30 cellular contexts compared by ENCODE assay signal in the genomic region with DNA sequence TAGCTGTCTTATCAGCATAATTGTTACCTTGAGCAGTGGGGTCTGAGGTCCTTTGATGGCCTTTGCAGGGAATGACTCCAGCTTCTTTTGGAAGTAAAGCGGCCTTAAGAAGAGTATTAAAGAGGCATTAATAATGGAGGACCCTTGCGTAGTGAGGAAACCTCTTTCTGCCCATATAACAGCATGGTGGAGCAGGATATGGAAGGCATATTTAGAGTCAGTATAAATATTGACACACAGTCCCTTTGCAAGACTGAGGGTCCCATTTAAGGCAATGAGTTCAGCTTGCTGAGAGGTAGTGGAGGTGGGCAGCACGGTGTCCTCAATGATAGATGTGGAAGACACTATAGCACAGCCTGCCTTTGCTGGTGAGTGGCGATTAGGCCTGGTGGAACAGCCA. TPM values are rescaled to one million over a fixed set of nuclear protein-coding genes. Genes with fewer than 3 reads are reported as not detected.
DNase-seq lines count a peak whose midpoint lies in the region; ATAC-seq, FAIRE-seq and TF ChIP-seq lines count a peak whose summit lies in the region.
"Had no signal": no experiment of that assay in that cellular context is flagged by ENCODE, and none has a peak within 500 bp of the region (broad histone marks: within the 10 kb centered on the region; RNA-seq: fewer than 3 reads in every experiment).

No MANE protein-coding gene starts in this region.

- intact Hi-C loops in natural killer cell (cut with micrococcal nuclease) = no loop called here
- intact Hi-C loops in K562 (cut with micrococcal nuclease) = no loop called here
- intact Hi-C loops in posterior vena cava (cut with DNase I) = no loop called here
- intact Hi-C loops in ascending aorta (cut with DNase I) = no loop called here

- CTCF ChIA-PET in K562 (lab: Yijun Ruan, JAX; ENCODE audit: low intra/inter-chr PET ratio) = no interaction called here

- TF ChIP-seq RAD21 in K562 (CRISPR knock-in tag; conservative IDR thresholded peaks at IDR 0.05 in 1 of 2, IDR thresholded peaks at IDR 0.05 in 1 of 2) = no peak

- H3K27ac Mint-ChIP-seq in natural killer cell treated with Interleukin-12 subunit alpha and Interleukin-12 subunit beta and Interleukin-15 and Interleukin-18, amount 100 ng/mL, for 72 hours = no peak overlapping the region
- H3K27ac Mint-ChIP-seq in natural killer cell = no peak overlapping the region
- H3K27ac Mint-ChIP-seq: CD14-positive monocyte; CD4-positive, CD25-positive, alpha-beta regulatory T cell had no signal

- WGBS in K562 (ENCODE audit: insufficient coverage, low coverage, missing lambda C conversion rate) = 5% methylated on average over 4 of the region's 4 CpGs

- no peak overlapping the region for H3K4me2 ChIP-seq in K562 (ENCODE audit: insufficient read depth, low read length)
- H3K4me2 ChIP-seq: BLaER1 had no signal

- ATAC-seq in natural killer cell treated with Interleukin-12 subunit alpha and Interleukin-12 subunit beta and Interleukin-15 and Interleukin-18, amount 100 ng/mL, for 72 hours = no peak
- no peak for ATAC-seq in natural killer cell
- ATAC-seq in K562 = no peak
- ATAC-seq: GM12878 had no signal

- no peak overlapping the region for H3K27ac ChIP-seq in K562 (ENCODE audit: extremely low read depth, low read depth, low read length)
- no peak overlapping the region for H3K27ac ChIP-seq in ascending aorta
- H3K27ac ChIP-seq: BLaER1 had no signal

- no TSS peak for BruUV-seq in K562 (replicated peaks; lab: Mats Ljungman, UMichigan)

- FAIRE-seq in K562 (lab: Jason Lieb, UNC) = no peak
- peak; percentile 42 for FAIRE-seq in urothelium cell line (lab: Jason Lieb, UNC)
- FAIRE-seq: A204.1, GM12878, GM12892, GM18507 had no signal

- in situ Hi-C loops in K562 (cut with MboI) = no loop called here

- no peaks in the 10 kb centered on the region for H3K9me1 ChIP-seq in K562 (ENCODE audit: control insufficient read depth, insufficient read depth, low read length)

- H2AFZ ChIP-seq in K562 (ENCODE audit: low read depth, low read length) = no peak overlapping the region

- H3K9me3 ChIP-seq in K562 (replicated peaks; ENCODE audit: control insufficient read depth, insufficient read depth, low read depth, low read length) = peaks cover 2% of the 10 kb centered on the region; the same call in 1 of the 2 replicates
- H3K9me3 ChIP-seq in ascending aorta = no peaks in the 10 kb centered on the region
- H3K9me3 ChIP-seq: BE2C had no signal

- H3K4me3 ChIP-seq in K562 (no peak overlapping the region), ascending aorta (no peak overlapping the region)
- H3K4me3 ChIP-seq: BLaER1, GM12878 had no signal

- H4K20me1 ChIP-seq in K562 (replicated peaks; ENCODE audit: control insufficient read depth, insufficient read depth, low read length) = no peaks in the 10 kb centered on the region
- H4K20me1 ChIP-seq: BLaER1 had no signal

- no peak for DNase-seq in natural killer cell treated with Interleukin-12 subunit alpha and Interleukin-12 subunit beta and Interleukin-15 and Interleukin-18, amount 100 ng/mL, for 72 hours (ENCODE audit: low spot score)
- DNase-seq in natural killer cell (no peak), K562 (ENCODE audit: extremely low read depth in 1 of 4, low spot score in 3 of 4) (no peak), posterior vena cava (ENCODE audit: low spot score) (peak; percentile 44), urothelium cell line (ENCODE audit: low spot score) (no peak), middle frontal gyrus (ENCODE audit: extremely low spot score, low spot score) (no peak), ascending aorta (ENCODE audit: low spot score in 2 of 2) (no peak), NCI-H748 treated with DMSO at 0.1 percent for 48 hours (lab: John Stamatoyannopoulos, UW) (no peak)
- DNase-seq: 8988T; ACHN; BE2C; C1 segment of cervical spinal cord; CD4-positive, alpha-beta memory T cell; CD4-positive, CD25-positive, alpha-beta regulatory T cell; CD8-positive, alpha-beta memory T cell; COR-L47; DMS 273 treated with DMSO at 0.1 percent for 48 hours; DMS153; DMS53; DMS79; DND-41; EL; GDM1 had no signal

- H3K36me3 Mint-ChIP-seq in natural killer cell treated with Interleukin-12 subunit alpha and Interleukin-12 subunit beta and Interleukin-15 and Interleukin-18, amount 100 ng/mL, for 72 hours = peaks cover 29% of the 10 kb centered on the region
- peaks cover 18% of the 10 kb centered on the region for H3K36me3 Mint-ChIP-seq in natural killer cell
- H3K36me3 Mint-ChIP-seq: CD14-positive monocyte; CD4-positive, CD25-positive, alpha-beta regulatory T cell had no signal

- TF ChIP-seq EP300 in K562 (IDR thresholded peaks at IDR 0.05; ENCODE audit: low read length) = no peak

- peak overlapping the region; percentile 3 for H3K4me3 Mint-ChIP-seq in natural killer cell treated with Interleukin-12 subunit alpha and Interleukin-12 subunit beta and Interleukin-15 and Interleukin-18, amount 100 ng/mL, for 72 hours
- H3K4me3 Mint-ChIP-seq in natural killer cell = no peak overlapping the region
- H3K4me3 Mint-ChIP-seq: CD14-positive monocyte; CD4-positive, alpha-beta memory T cell; CD4-positive, CD25-positive, alpha-beta regulatory T cell; CD8-positive, alpha-beta memory T cell had no signal

- H3K4me1 Mint-ChIP-seq in natural killer cell treated with Interleukin-12 subunit alpha and Interleukin-12 subunit beta and Interleukin-15 and Interleukin-18, amount 100 ng/mL, for 72 hours (ENCODE audit: low read depth in 2 of 2) = peaks cover 17 to 42% of the 10 kb centered on the region in 2 donors
- H3K4me1 Mint-ChIP-seq in natural killer cell = peaks cover 6 to 9% of the 10 kb centered on the region in 2 donors
- H3K4me1 Mint-ChIP-seq: CD14-positive monocyte had no signal

- H3K27me3 ChIP-seq in K562 (ENCODE audit: control insufficient read depth in 2 of 2, insufficient read depth in 2 of 2, low read length in 2 of 2) (peaks cover 0 to 5% of the 10 kb centered on the region in 2 experiments; a peak in 2 of 5 replicates), ascending aorta (no peaks in the 10 kb centered on the region)
- H3K27me3 ChIP-seq: BE2C, BLaER1 had no signal

- no peaks in the 10 kb centered on the region for H3K79me2 ChIP-seq in K562 (ENCODE audit: control insufficient read depth, insufficient read depth, low read length)

- peaks cover 11% of the 10 kb centered on the region for H3K9me3 Mint-ChIP-seq in natural killer cell treated with Interleukin-12 subunit alpha and Interleukin-12 subunit beta and Interleukin-15 and Interleukin-18, amount 100 ng/mL, for 72 hours
- peaks cover 11 to 13% of the 10 kb centered on the region in 2 donors for H3K9me3 Mint-ChIP-seq in natural killer cell

- no peak overlapping the region for H3K9ac ChIP-seq in K562 (ENCODE audit: insufficient read depth in 1 of 2, low read depth in 2 of 2, low read length in 2 of 2)
- H3K9ac ChIP-seq: BLaER1 had no signal

- H3K27me3 Mint-ChIP-seq in natural killer cell treated with Interleukin-12 subunit alpha and Interleukin-12 subunit beta and Interleukin-15 and Interleukin-18, amount 100 ng/mL, for 72 hours = no peaks in the 10 kb centered on the region
- H3K27me3 Mint-ChIP-seq in natural killer cell (ENCODE audit: low read depth in 2 of 2) = peaks cover 0 to 4% of the 10 kb centered on the region in 2 donors

- H3K4me1 ChIP-seq in K562 (replicated peaks in 1 of 2; ENCODE audit: control insufficient read depth in 2 of 2, insufficient read depth in 2 of 2, low read length in 2 of 2) (no peaks in the 10 kb centered on the region), ascending aorta (no peaks in the 10 kb centered on the region)
- H3K4me1 ChIP-seq: BE2C, BLaER1 had no signal

- POLR2A ChIA-PET in K562 (lab: Yijun Ruan, JAX) = no interaction called here

- no peak for TF ChIP-seq POLR2A in K562 (conservative IDR thresholded peaks at IDR 0.05)

- H3K36me3 ChIP-seq in K562 (ENCODE audit: control insufficient read depth, insufficient read depth, low read length) (no peaks in the 10 kb centered on the region), ascending aorta (no peaks in the 10 kb centered on the region)
- H3K36me3 ChIP-seq: BE2C, BLaER1 had no signal

- TF ChIP-seq CTCF in natural killer cell (IDR thresholded peaks at IDR 0.05) = no peak
- TF ChIP-seq CTCF in K562 (IDR thresholded peaks at IDR 0.05 in 2 of 3, conservative IDR thresholded peaks at IDR 0.05 in 1 of 3; ENCODE audit: insufficient read depth in 2 of 3, low read depth in 1 of 3, low read length in 3 of 3) = no peak
- no peak for TF ChIP-seq CTCF in ascending aorta (IDR thresholded peaks at IDR 0.05)

RNA-seq across cellular contexts. Expression of a gene that starts 32.7 kb away (rescaled TPM):
- total RNA-seq in natural killer cell treated with Interleukin-12 subunit alpha and Interleukin-12 subunit beta and Interleukin-15 and Interleukin-18, amount 100 ng/mL, for 72 hours = 1,000 to 10,000 TPM in 1 of 2 donors, 100 to 1,000 TPM in 1; 802 to 1,405 TPM
- total RNA-seq in natural killer cell (100 to 1,000 TPM; 485 to 540 (median 529) TPM), K562 (2014; rRNA removed) (327 and 460 TPM in 2 replicates), K562 (2014; rRNA removed; fragmentation: Illumina TruSeq; extraction: Trizol) (463 and 510 TPM in 2 replicates), K562 (2015; rRNA removed; fragmentation: Illumina TruSeq; extraction: Trizol) (315 and 361 TPM in 2 replicates), K562 (2021) (530 and 589 TPM in 2 replicates), posterior vena cava (100 to 1,000 TPM; 341 to 448 TPM), ascending aorta (136 TPM)
- total RNA-seq in K562 (2011; cell fraction: chromatin; rRNA removed; ENCODE audit: low replicate concordance) = 134 and 401 TPM in 2 replicates
- total RNA-seq in K562 (2011; cell fraction: nucleolus; rRNA removed) = 48.9 and 57.2 TPM in 2 replicates
- 121 and 139 TPM in 2 replicates for total RNA-seq in K562 (2011; cell fraction: nucleoplasm; rRNA removed)
- polyA plus RNA-seq in K562 (2011; rRNA removed) (130 and 194 TPM in 2 replicates), K562 (2014; fragmentation: Illumina TruSeq; extraction: Trizol) (609 and 732 TPM in 2 replicates), K562 (2014; fragmentation: Nextera tagmentation; extraction: Ambion mirVana) (10 to 100 TPM; 80.9 to 92.9 TPM), K562 (2014; rRNA removed) (440 and 520 TPM in 2 replicates)
- polyA plus RNA-seq in K562 (2011; cell fraction: cytosol; rRNA removed) = 35.3 and 59.4 TPM in 2 replicates
- 92.8 and 111 TPM in 2 replicates for polyA plus RNA-seq in K562 (2011; cell fraction: nucleus; rRNA removed)
- 251 and 327 TPM in 2 replicates for polyA plus RNA-seq in K562 (2012)
- polyA minus RNA-seq in K562 (2011; rRNA and poly(A)+ RNA removed) = 335 and 337 TPM in 2 replicates
- 118 and 138 TPM in 2 replicates for polyA minus RNA-seq in K562 (2011; cell fraction: cytosol; rRNA and poly(A)+ RNA removed)
- 47.0 and 106 TPM in 2 replicates for polyA minus RNA-seq in K562 (2011; cell fraction: nucleus; rRNA and poly(A)+ RNA removed)

RNA-seq across cellular contexts. Expression of a gene that starts 36.1 kb away (rescaled TPM):
- total RNA-seq in natural killer cell treated with Interleukin-12 subunit alpha and Interleukin-12 subunit beta and Interleukin-15 and Interleukin-18, amount 100 ng/mL, for 72 hours = 10 to 100 TPM; 12.6 to 20.1 TPM
- total RNA-seq in natural killer cell = 100 to 1,000 TPM in 2 of 3 donors, 10 to 100 TPM in 1; 87.5 to 151 (median 113) TPM
- not detected in 2 replicates for total RNA-seq in K562 (2011; cell fraction: chromatin; rRNA removed; ENCODE audit: low replicate concordance)
- not detected in 2 replicates for total RNA-seq in K562 (2011; cell fraction: nucleolus; rRNA removed)
- not detected in 2 replicates for total RNA-seq in K562 (2011; cell fraction: nucleoplasm; rRNA removed)
- not detected in 2 replicates for total RNA-seq in K562 (2014; rRNA removed)
- total RNA-seq in K562 (2014; rRNA removed; fragmentation: Illumina TruSeq; extraction: Trizol) = not detected in 2 replicates
- not detected in 2 replicates for total RNA-seq in K562 (2015; rRNA removed; fragmentation: Illumina TruSeq; extraction: Trizol)
- total RNA-seq in K562 (2021) = 0.20 and 0.69 TPM in 2 replicates
- polyA plus RNA-seq in K562 (2011; rRNA removed) = not detected in 2 replicates
- polyA plus RNA-seq in K562 (2011; cell fraction: cytosol; rRNA removed) = not detected in 2 replicates
- polyA plus RNA-seq in K562 (2011; cell fraction: nucleus; rRNA removed) = 0.09 TPM in 1 of 2 replicates, not detected in the other
- polyA plus RNA-seq in K562 (2012) = not detected in 2 replicates
- not detected in 2 replicates for polyA plus RNA-seq in K562 (2014; fragmentation: Illumina TruSeq; extraction: Trizol)
- not detected for polyA plus RNA-seq in K562 (2014; fragmentation: Nextera tagmentation; extraction: Ambion mirVana)
- polyA plus RNA-seq in K562 (2014; rRNA removed) = not detected in 2 replicates
- not detected in 2 replicates for polyA minus RNA-seq in K562 (2011; rRNA and poly(A)+ RNA removed)
- not detected in 2 replicates for polyA minus RNA-seq in K562 (2011; cell fraction: cytosol; rRNA and poly(A)+ RNA removed)
- not detected in 2 replicates for polyA minus RNA-seq in K562 (2011; cell fraction: nucleus; rRNA and poly(A)+ RNA removed)
- 1 to 10 TPM; 5.7 to 7.7 TPM for total RNA-seq in posterior vena cava
- 0.64 TPM for total RNA-seq in ascending aorta
- total RNA-seq: A673; CD4-positive, alpha-beta memory T cell; CD4-positive, CD25-positive, alpha-beta regulatory T cell had no signal
- polyA plus RNA-seq: CD14-positive monocyte; CD4-positive, alpha-beta memory T cell; CD4-positive, CD25-positive, alpha-beta regulatory T cell had no signal

Comparison
In these comparisons a context has a peak if more than half of its experiments do, and no peak if none do; other contexts are left out.
1. RNA of a gene that starts 36.1 kb away (total RNA-seq): 87.5 to 151 TPM in natural killer cell; 12.6 to 20.1 TPM in natural killer cell treated with Interleukin-12 subunit alpha and Interleukin-12 subunit beta and Interleukin-15 and Interleukin-18, amount 100 ng/mL, for 72 hours, 5.7 to 7.7 TPM in posterior vena cava, 0.64 TPM in ascending aorta (single experiment) and 0.20 to 0.69 TPM in K562; every median in the first group is over 4 times any median in the second.